In genomic region chr17:41088760-41089352, GRCh38 we compare ENCODE assay signal across 1 cellular context. TPM values are rescaled to one million over a fixed set of nuclear protein-coding genes. Genes with fewer than 3 reads are reported as not detected.
"Had no signal": no experiment of that assay in that cellular context is flagged by ENCODE, and none has a peak within 500 bp of the region (broad histone marks: within the 10 kb centered on the region; RNA-seq: fewer than 3 reads in every experiment).

No MANE protein-coding gene starts in this region.

RNA-seq across cellular contexts. Expression of gene KRTAP4-7, which starts 4.9 kb away (rescaled TPM):
- polyA plus RNA-seq: SK-N-SH had no signal

RNA-seq across cellular contexts. Expression of gene KRTAP4-8, which starts 9.1 kb away (rescaled TPM):
- polyA plus RNA-seq: SK-N-SH had no signal

RNA-seq across cellular contexts. Expression of gene KRTAP4-16, which starts 13.2 kb away (rescaled TPM):
- polyA plus RNA-seq: SK-N-SH had no signal

RNA-seq across cellular contexts. Expression of gene KRTAP4-9, which starts 16.3 kb away (rescaled TPM):
- polyA plus RNA-seq: SK-N-SH had no signal

RNA-seq across cellular contexts. Expression of gene KRTAP2-4, which starts 23.2 kb away (rescaled TPM):
- polyA plus RNA-seq: SK-N-SH had no signal
